Comparison of ENCODE assay signal across 29 cellular contexts in the genomic region with DNA sequence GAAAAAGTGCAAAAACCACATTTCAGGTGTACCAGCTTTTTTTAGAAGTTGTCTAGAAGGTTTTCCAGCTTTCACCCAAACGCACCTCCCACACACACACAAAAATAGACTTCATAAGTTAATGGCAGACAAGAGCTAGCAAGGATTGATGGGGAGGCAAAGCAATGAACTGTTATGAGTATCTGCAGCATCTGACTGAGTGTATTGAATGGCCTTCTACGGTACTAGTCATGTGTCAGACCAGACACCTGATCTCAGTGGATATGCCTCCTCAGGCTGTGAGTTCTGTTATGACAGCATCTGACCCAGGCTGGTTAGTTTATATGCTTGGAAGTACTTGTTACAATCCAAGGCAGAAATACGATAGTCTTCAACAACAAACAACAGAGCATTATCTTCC.
DNase-seq lines count a peak whose midpoint lies in the region; ATAC-seq, FAIRE-seq and TF ChIP-seq lines count a peak whose summit lies in the region.
"Had no signal": no experiment of that assay in that cellular context is flagged by ENCODE, and none has a peak within 500 bp of the region (broad histone marks: within the 10 kb centered on the region; RNA-seq: fewer than 3 reads in every experiment).

No MANE protein-coding gene starts in this region.

- ATAC-seq in HG02571 (IDR thresholded peaks at IDR 0.05; ENCODE audit: unreplicated experiment) = peak; percentile 79
- peak; percentile 79 for ATAC-seq in HG03520 (IDR thresholded peaks at IDR 0.05; ENCODE audit: unreplicated experiment)
- no peak for ATAC-seq in stimulated activated naive CD8-positive, alpha-beta T cell treated with anti-CD3 and anti-CD28 coated beads, Interleukin-15, Interleukin-2, amounts not matched to agents 100 U/mL and 50 U/mL, for 24 hours
- ATAC-seq in GM18867 (IDR thresholded peaks at IDR 0.05; ENCODE audit: unreplicated experiment) = no peak
- ATAC-seq: activated T-cell treated with anti-CD3 and anti-CD28 coated beads, Interleukin-2, amount 50 U/mL, for 4 hours; body of pancreas; natural killer cell; T-cell had no signal

- CTCF ChIA-PET in GM10248 (lab: Yijun Ruan, JAX) = interaction anchor here (1.4 kb wide), 1 partner anchor 11 kb away, joined by 4 read pairs; no protein-coding TSS in a partner anchor

- TF ChIP-seq CTCF in GM10248 (IDR thresholded peaks at IDR 0.05; ENCODE audit: control extremely low read depth, extremely low read depth, low read depth, missing control alignments) (no peak), D721Med (IDR thresholded peaks at IDR 0.05; ENCODE audit: insufficient read depth, missing control alignments) (no peak)

- FAIRE-seq in D721Med (lab: Jason Lieb, UNC) = no peak
- FAIRE-seq: endometrium, frontal cortex, H1, RCC 7860, small intestine had no signal

- POLR2A ChIA-PET in GM10248 (lab: Yijun Ruan, JAX) = no interaction called here

- DNase-seq in GM10248 (ENCODE audit: extremely low spot score) (peak; percentile 16), RPMI8226 (peak; percentile 65), D721Med (ENCODE audit: insufficient read length, low spot score) (no peak), T-helper 2 cell (no peak)
- no peak for DNase-seq in stimulated activated naive CD8-positive, alpha-beta T cell treated with anti-CD3 and anti-CD28 coated beads, Interleukin-15, Interleukin-2, amounts not matched to agents 100 U/mL and 50 U/mL, for 24 hours
- DNase-seq: activated B cell treated with CpG ODN at 0.5 μM for 24 hours; activated CD4-positive, alpha-beta T cell treated with anti-CD3 and anti-CD28 coated beads, Interleukin-2, amount 50 U/mL, for 1 hour; activated T-cell treated with anti-CD3 and anti-CD28 coated beads, Interleukin-2, amount 50 U/mL, for 4 hours; adrenal gland; BE2C; body of pancreas; DMS79; esophagus squamous epithelium; GDM1; natural killer cell; NCI-H2029 treated with DMSO at 0.1 percent for 48 hours; NCI-H526; occipital lobe; retina; small intestine; stimulated activated CD4-positive, alpha-beta T cell treated with anti-CD3 and anti-CD28 coated beads, Interleukin-1b, Interleukin-23, amount 100 ng/mL, for 48 hours; T-cell had no signal

Comparison
In these comparisons a context has a peak if more than half of its experiments do, and no peak if none do; other contexts are left out.
1. DNase-seq: peak in GM10248 (single experiment) and RPMI8226 (single experiment); none in stimulated activated naive CD8-positive, alpha-beta T cell treated with anti-CD3 and anti-CD28 coated beads, Interleukin-15, Interleukin-2, amounts not matched to agents 100 U/mL and 50 U/mL, for 24 hours (single experiment), D721Med (single experiment) and T-helper 2 cell (0 of 5).
2. ATAC-seq: peak in HG02571 (single experiment) and HG03520 (single experiment); none in stimulated activated naive CD8-positive, alpha-beta T cell treated with anti-CD3 and anti-CD28 coated beads, Interleukin-15, Interleukin-2, amounts not matched to agents 100 U/mL and 50 U/mL, for 24 hours (single experiment) and GM18867 (single experiment).